In the genomic region with DNA sequence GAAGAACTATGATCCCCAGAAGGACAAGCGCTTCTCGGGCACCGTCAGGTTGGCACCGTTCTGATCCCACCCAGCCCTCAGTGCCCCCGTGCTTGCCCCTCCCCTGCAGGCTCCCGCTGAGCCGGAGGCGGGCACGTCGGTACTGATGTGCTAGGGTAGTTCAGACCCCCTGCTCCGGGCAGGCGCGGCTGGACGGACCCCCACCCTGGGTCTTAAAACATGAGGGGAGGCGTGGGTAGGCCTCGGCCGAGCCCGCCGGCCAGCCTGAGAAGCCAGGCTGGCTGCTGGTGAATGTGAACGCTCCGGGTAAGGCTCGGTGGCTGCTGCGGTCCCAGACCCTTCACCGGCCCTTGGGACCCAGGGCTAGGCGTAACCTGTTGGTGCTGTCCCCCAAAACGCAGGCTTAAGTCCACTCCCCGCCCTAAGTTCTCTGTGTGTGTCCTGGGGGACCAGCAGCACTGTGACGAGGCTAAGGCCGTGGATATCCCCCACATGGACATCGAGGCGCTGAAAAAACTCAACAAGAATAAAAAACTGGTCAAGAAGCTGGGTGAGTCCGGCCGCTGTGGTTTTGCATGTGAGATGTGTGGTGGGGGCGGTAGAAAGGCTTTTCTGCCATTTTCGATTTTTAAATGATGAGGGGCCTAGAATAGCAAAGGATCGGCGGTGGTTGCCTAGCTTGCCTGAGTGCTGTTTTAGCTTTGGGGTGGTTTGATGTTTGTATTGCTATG, we compare ENCODE assay signal across 6 cellular contexts. TPM values are rescaled to one million over a fixed set of nuclear protein-coding genes. Genes with fewer than 3 reads are reported as not detected.
DNase-seq lines count a peak whose midpoint lies in the region; ATAC-seq and TF ChIP-seq lines count a peak whose summit lies in the region.

No MANE protein-coding gene starts in this region.

- DNase-seq in T-helper 1 cell (no peak), omental fat pad (ENCODE audit: low spot score) (no peak), NCI-H2107 treated with DMSO at 0.1 percent for 48 hours (lab: John Stamatoyannopoulos, UW; ENCODE audit: unreplicated experiment) (no peak), SHP77 treated with DMSO at 0.1 percent for 48 hours (lab: John Stamatoyannopoulos, UW) (no peak)
- DNase-seq in central memory CD8-positive, alpha-beta T cell (ENCODE audit: low spot score in 2 of 2): no peak

- ATAC-seq in central memory CD8-positive, alpha-beta T cell (replicated peaks; ENCODE audit: extremely low read depth, poor library complexity, severe bottlenecking): no peak
- ATAC-seq in omental fat pad (ENCODE audit: low FRiP score): peak; percentile 2

- H3K4me3 Mint-ChIP-seq in T-helper 1 cell treated with Interleukin-12 subunit alpha and Interleukin-12 subunit beta and Interleukin-4 antibody, amounts not matched to agents 30 μg/mL and 1 μg/mL, for 36 hours: peak overlapping the region; percentile 97
- peak overlapping the region; percentile 98 for H3K4me3 Mint-ChIP-seq in central memory CD8-positive, alpha-beta T cell

- peaks cover 28% of the 10 kb centered on the region for H3K4me1 Mint-ChIP-seq in T-helper 1 cell treated with Interleukin-12 subunit alpha and Interleukin-12 subunit beta and Interleukin-4 antibody, amounts not matched to agents 30 μg/mL and 1 μg/mL, for 36 hours (ENCODE audit: low read depth)
- H3K4me1 Mint-ChIP-seq in central memory CD8-positive, alpha-beta T cell: peaks cover 38% of the 10 kb centered on the region

- no peaks in the 10 kb centered on the region for H3K27me3 Mint-ChIP-seq in T-helper 1 cell treated with Interleukin-12 subunit alpha and Interleukin-12 subunit beta and Interleukin-4 antibody, amounts not matched to agents 30 μg/mL and 1 μg/mL, for 36 hours (ENCODE audit: low read depth)
- H3K27me3 Mint-ChIP-seq in central memory CD8-positive, alpha-beta T cell: no peaks in the 10 kb centered on the region

- H3K27ac Mint-ChIP-seq in T-helper 1 cell treated with Interleukin-12 subunit alpha and Interleukin-12 subunit beta and Interleukin-4 antibody, amounts not matched to agents 30 μg/mL and 1 μg/mL, for 36 hours: peak overlapping the region; percentile 97
- H3K27ac Mint-ChIP-seq in central memory CD8-positive, alpha-beta T cell (ENCODE audit: low read depth): peak overlapping the region; percentile 96

- peaks cover 34% of the 10 kb centered on the region for H3K36me3 Mint-ChIP-seq in T-helper 1 cell treated with Interleukin-12 subunit alpha and Interleukin-12 subunit beta and Interleukin-4 antibody, amounts not matched to agents 30 μg/mL and 1 μg/mL, for 36 hours (ENCODE audit: low read depth)
- H3K36me3 Mint-ChIP-seq in central memory CD8-positive, alpha-beta T cell (ENCODE audit: insufficient read depth): peaks cover 46% of the 10 kb centered on the region

- no peak for TF ChIP-seq CTCF in omental fat pad (IDR thresholded peaks at IDR 0.05)

- H3K9me3 Mint-ChIP-seq in T-helper 1 cell treated with Interleukin-12 subunit alpha and Interleukin-12 subunit beta and Interleukin-4 antibody, amounts not matched to agents 30 μg/mL and 1 μg/mL, for 36 hours: no peaks in the 10 kb centered on the region
- H3K9me3 Mint-ChIP-seq in central memory CD8-positive, alpha-beta T cell: no peaks in the 10 kb centered on the region

RNA-seq across cellular contexts. Expression of a gene that starts 0.9 kb away (rescaled TPM):
- 1,000 to 10,000 TPM; 1,059 to 1,562 (median 1,256) TPM for total RNA-seq in omental fat pad

RNA-seq across cellular contexts. Expression of a gene that starts 17.0 kb away (rescaled TPM):
- total RNA-seq in omental fat pad: 1 to 10 TPM; 1.9 to 9.6 (median 5.4) TPM

RNA-seq across cellular contexts. Expression of a gene that starts 27.7 kb away (rescaled TPM):
- 10 to 100 TPM in 3 of 4 donors, 1 to 10 TPM in 1; 8.2 to 16.0 (median 14.2) TPM for total RNA-seq in omental fat pad

RNA-seq across cellular contexts. Expression of a gene that starts 43.6 kb away (rescaled TPM):
- total RNA-seq in omental fat pad: under 1 TPM in 1 of 4 donors, not detected in 3; 0.28 TPM
